In genomic region chrX:10117864-10118377, GRCh38 we compare ENCODE assay signal across 29 cellular contexts. TPM values are rescaled to one million over a fixed set of nuclear protein-coding genes. Genes with fewer than 3 reads are reported as not detected.
A peak's percentile ranks its signal among the peaks of the same experiment; 100 is the strongest.
DNase-seq lines count a peak whose midpoint lies in the region; ATAC-seq and TF ChIP-seq lines count a peak whose summit lies in the region.
"Had no signal": no experiment of that assay in that cellular context is flagged by ENCODE, and none has a peak within 500 bp of the region (broad histone marks: within the 10 kb centered on the region; RNA-seq: fewer than 3 reads in every experiment).

No MANE protein-coding gene starts in this region.

- no peaks in the 10 kb centered on the region for H3K27me3 Mint-ChIP-seq in naive B cell
- H3K27me3 Mint-ChIP-seq: activated CD4-positive, alpha-beta T cell treated with anti-CD3 and anti-CD28 coated beads, Interleukin-2, amount 10 ng/mL, durations not matched to agents 7 days and 5 days; naive thymus-derived CD8-positive, alpha-beta T cell had no signal

- TF ChIP-seq CTCF in MM.1S (IDR thresholded peaks at IDR 0.05; ENCODE audit: low read length) (no peak), SU-DHL-6 (IDR thresholded peaks at IDR 0.05; ENCODE audit: insufficient read depth, low read length, poor library complexity, severe bottlenecking) (no peak)

- H3K9me3 Mint-ChIP-seq in naive B cell, result no peaks in the 10 kb centered on the region
- H3K9me3 Mint-ChIP-seq: activated CD4-positive, alpha-beta T cell treated with anti-CD3 and anti-CD28 coated beads, Interleukin-2, amount 10 ng/mL, durations not matched to agents 7 days and 5 days; activated naive CD4-positive, alpha-beta T cell treated with anti-CD3 and anti-CD28 coated beads for 36 hours; naive thymus-derived CD8-positive, alpha-beta T cell; T-helper 2 cell treated with Interferon-gamma antibody and Interleukin-4, amounts not matched to agents 5 μg/mL and 100 μg/mL, for 36 hours had no signal

- H3K4me1 ChIP-seq in MM.1S (ENCODE audit: low read length), result peaks cover 60% of the 10 kb centered on the region
- H3K4me1 ChIP-seq: breast epithelium had no signal

- peaks cover 15% of the 10 kb centered on the region in 2 donors for H3K36me3 Mint-ChIP-seq in naive B cell

- no peaks in the 10 kb centered on the region for H3K9me2 ChIP-seq in MM.1S (replicated peaks; ENCODE audit: insufficient read depth, low read length)
- H3K9me2 ChIP-seq in SU-DHL-6 (replicated peaks; ENCODE audit: insufficient read depth, low read length), result no peaks in the 10 kb centered on the region

- H3K9me3 ChIP-seq in MM.1S (replicated peaks; ENCODE audit: insufficient read depth, low read length) (no peaks in the 10 kb centered on the region), SU-DHL-6 (ENCODE audit: insufficient read depth, low read length) (no peaks in the 10 kb centered on the region)
- H3K9me3 ChIP-seq: breast epithelium, left ventricle myocardium inferior, upper lobe of left lung had no signal

- peak overlapping the region; percentile 46 to 84 (median 74) for H3K4me3 Mint-ChIP-seq in naive B cell
- H3K4me3 Mint-ChIP-seq: activated CD4-positive, alpha-beta T cell treated with anti-CD3 and anti-CD28 coated beads, Interleukin-2, amount 10 ng/mL, durations not matched to agents 7 days and 5 days; activated naive CD4-positive, alpha-beta T cell treated with anti-CD3 and anti-CD28 coated beads for 36 hours; HFFc6; mesothelial cell of epicardium; T-helper 2 cell treated with Interferon-gamma antibody and Interleukin-4, amounts not matched to agents 5 μg/mL and 100 μg/mL, for 36 hours had no signal

- H3K9ac ChIP-seq in MM.1S (ENCODE audit: low read length) (no peak overlapping the region), SU-DHL-6 (ENCODE audit: low read length) (peak overlapping the region; percentile 43)
- H3K9ac ChIP-seq: GM23248 had no signal

- H4K20me1 ChIP-seq in MM.1S (ENCODE audit: insufficient read depth, low read length) (no peaks in the 10 kb centered on the region), SU-DHL-6 (ENCODE audit: low read depth, low read length) (no peaks in the 10 kb centered on the region)

- peaks cover 56% of the 10 kb centered on the region for H3K79me2 ChIP-seq in MM.1S (ENCODE audit: low read length)
- H3K79me2 ChIP-seq in SU-DHL-6 (ENCODE audit: insufficient read depth, low read length), result peaks cover 23% of the 10 kb centered on the region; the same call in 1 of the 2 replicates

- peak overlapping the region; percentile 61; the same call in 1 of the 2 replicates for H3K27ac ChIP-seq in MM.1S (ENCODE audit: low read length)
- peak overlapping the region; percentile 95 for H3K27ac ChIP-seq in SU-DHL-6 (ENCODE audit: low read depth, low read length)
- H3K27ac ChIP-seq: breast epithelium, GM23248 had no signal

- H3K4me1 Mint-ChIP-seq in naive B cell, result peaks cover 44 to 81% (median 60%) of the 10 kb centered on the region in 3 donors
- H3K4me1 Mint-ChIP-seq: mesothelial cell of epicardium had no signal

- H3K36me3 ChIP-seq in MM.1S (replicated peaks; ENCODE audit: insufficient read depth, low read length) (0 out of 2 replicates have a peak, but pooled peaks cover 4% of the 10 kb centered on the region), SU-DHL-6 (ENCODE audit: low read length) (peaks cover 12% of the 10 kb centered on the region)
- H3K36me3 ChIP-seq: breast epithelium had no signal

- ATAC-seq in naive B cell (ENCODE audit: low read depth in 2 of 2), result peak in 1 of 2 donors; percentile 4
- ATAC-seq: naive thymus-derived CD8-positive, alpha-beta T cell; SK-N-SH treated with all-trans-retinoic acid at 6 μM for 48 hours had no signal

- DNase-seq in CD1c-positive myeloid dendritic cell (ENCODE audit: extremely low spot score) (peak; percentile 40), MM.1S (no peak), naive B cell (no peak), RPMI8226 (no peak), NCI-H345 treated with DMSO at 0.1 percent for 48 hours (lab: John Stamatoyannopoulos, UW; ENCODE audit: unreplicated experiment) (no peak), cerebellar cortex (ENCODE audit: low spot score) (no peak)
- DNase-seq: activated CD4-positive, alpha-beta T cell treated with anti-CD3 and anti-CD28 coated beads, Interleukin-2, amount 10 ng/mL, durations not matched to agents 7 days and 5 days; activated naive CD4-positive, alpha-beta T cell treated with anti-CD3 and anti-CD28 coated beads for 36 hours; amniotic stem cell; C1 segment of cervical spinal cord; effector CD8-positive, alpha-beta T cell; glutamatergic neuron; GM23248; HFFc6; IMR-90; islet precursor cell; left ventricle myocardium inferior; naive thymus-derived CD8-positive, alpha-beta T cell; NCI-H1105 treated with DMSO at 0.1 percent for 48 hours; NCI-H2081; NCI-H2227 treated with DMSO at 0.1 percent for 48 hours; occipital lobe; OCI-M1; upper lobe of left lung had no signal

- H3K4me2 ChIP-seq in MM.1S (ENCODE audit: low read depth, low read length) (no peak overlapping the region), SU-DHL-6 (ENCODE audit: low read depth, low read length, poor library complexity, severe bottlenecking) (peak overlapping the region; percentile 49)

- H2AFZ ChIP-seq in MM.1S (ENCODE audit: low read length), result no peak overlapping the region
- no peak overlapping the region for H2AFZ ChIP-seq in SU-DHL-6 (ENCODE audit: low read depth, low read length, severe bottlenecking)
- H2AFZ ChIP-seq: GM23248 had no signal

- no peaks in the 10 kb centered on the region for H3K27me3 ChIP-seq in MM.1S (replicated peaks; ENCODE audit: insufficient read depth, low read length)
- no peaks in the 10 kb centered on the region for H3K27me3 ChIP-seq in SU-DHL-6 (ENCODE audit: low read length)
- H3K27me3 ChIP-seq: upper lobe of left lung had no signal

- H3K27ac Mint-ChIP-seq in naive B cell, result peak overlapping the region in 5 of 6 donors; percentile 68 to 91 (median 80)
- H3K27ac Mint-ChIP-seq: activated CD4-positive, alpha-beta T cell treated with anti-CD3 and anti-CD28 coated beads, Interleukin-2, amount 10 ng/mL, durations not matched to agents 7 days and 5 days; activated naive CD4-positive, alpha-beta T cell treated with anti-CD3 and anti-CD28 coated beads for 36 hours; HFFc6; mesothelial cell of epicardium; T-helper 2 cell treated with Interferon-gamma antibody and Interleukin-4, amounts not matched to agents 5 μg/mL and 100 μg/mL, for 36 hours had no signal

- H3F3A ChIP-seq in MM.1S (ENCODE audit: insufficient read depth, low read length) (peaks cover 24% of the 10 kb centered on the region), SU-DHL-6 (ENCODE audit: insufficient read depth) (peaks cover 37% of the 10 kb centered on the region)

- no peak overlapping the region for H3K4me3 ChIP-seq in MM.1S (ENCODE audit: low read length)
- no peak overlapping the region for H3K4me3 ChIP-seq in SU-DHL-6 (ENCODE audit: insufficient read depth, low read length, poor library complexity, severe bottlenecking)
- H3K4me3 ChIP-seq: breast epithelium, GM23248, left ventricle myocardium inferior, upper lobe of left lung had no signal

RNA-seq across cellular contexts. Expression of gene CLCN4, which starts 38.9 kb away (rescaled TPM):
- polyA plus RNA-seq in naive B cell (ENCODE audit: low read depth in 6 of 6), result 10 to 100 TPM; 10.1 to 46.1 (median 28.8) TPM
- polyA plus RNA-seq: naive thymus-derived CD8-positive, alpha-beta T cell had no signal
